Comparison of ENCODE assay signal across 1 cellular context in the genomic region with DNA sequence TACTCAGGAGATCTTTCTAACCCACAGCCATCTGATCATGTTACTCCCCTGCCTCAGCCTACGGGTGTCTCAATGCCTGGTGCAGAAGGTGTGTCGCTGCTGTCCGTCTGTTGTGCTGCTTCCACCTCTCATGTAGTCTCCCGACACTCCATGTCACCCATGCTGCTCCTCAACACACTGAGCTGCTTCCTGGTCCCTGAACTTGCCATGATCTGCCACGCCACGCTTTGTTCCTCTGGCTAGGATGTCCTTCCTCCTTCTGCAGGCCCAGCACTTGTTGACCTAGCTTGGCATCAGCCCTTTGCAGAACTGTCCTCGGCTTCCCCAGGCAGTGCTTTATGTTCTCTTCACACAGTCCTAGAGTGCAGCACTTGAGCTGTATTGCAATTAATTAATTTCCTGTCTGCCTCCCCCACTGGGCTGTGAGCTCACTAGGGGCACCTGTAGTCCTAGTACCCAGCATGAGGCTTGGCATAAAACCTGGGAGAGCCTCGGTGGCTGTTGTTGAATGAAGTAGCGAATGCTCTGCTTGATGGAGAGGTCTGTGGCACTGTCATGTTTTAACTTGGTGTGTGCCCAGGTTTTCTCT.
TF ChIP-seq lines count a peak whose summit lies in the region.

No MANE protein-coding gene starts in this region.

TF ChIP-seq in WTC11, 78 proteins besides CTCF, POLR2A, EP300 and RAD21 (continued from another document):
- TF ChIP-seq, protein P1, sequence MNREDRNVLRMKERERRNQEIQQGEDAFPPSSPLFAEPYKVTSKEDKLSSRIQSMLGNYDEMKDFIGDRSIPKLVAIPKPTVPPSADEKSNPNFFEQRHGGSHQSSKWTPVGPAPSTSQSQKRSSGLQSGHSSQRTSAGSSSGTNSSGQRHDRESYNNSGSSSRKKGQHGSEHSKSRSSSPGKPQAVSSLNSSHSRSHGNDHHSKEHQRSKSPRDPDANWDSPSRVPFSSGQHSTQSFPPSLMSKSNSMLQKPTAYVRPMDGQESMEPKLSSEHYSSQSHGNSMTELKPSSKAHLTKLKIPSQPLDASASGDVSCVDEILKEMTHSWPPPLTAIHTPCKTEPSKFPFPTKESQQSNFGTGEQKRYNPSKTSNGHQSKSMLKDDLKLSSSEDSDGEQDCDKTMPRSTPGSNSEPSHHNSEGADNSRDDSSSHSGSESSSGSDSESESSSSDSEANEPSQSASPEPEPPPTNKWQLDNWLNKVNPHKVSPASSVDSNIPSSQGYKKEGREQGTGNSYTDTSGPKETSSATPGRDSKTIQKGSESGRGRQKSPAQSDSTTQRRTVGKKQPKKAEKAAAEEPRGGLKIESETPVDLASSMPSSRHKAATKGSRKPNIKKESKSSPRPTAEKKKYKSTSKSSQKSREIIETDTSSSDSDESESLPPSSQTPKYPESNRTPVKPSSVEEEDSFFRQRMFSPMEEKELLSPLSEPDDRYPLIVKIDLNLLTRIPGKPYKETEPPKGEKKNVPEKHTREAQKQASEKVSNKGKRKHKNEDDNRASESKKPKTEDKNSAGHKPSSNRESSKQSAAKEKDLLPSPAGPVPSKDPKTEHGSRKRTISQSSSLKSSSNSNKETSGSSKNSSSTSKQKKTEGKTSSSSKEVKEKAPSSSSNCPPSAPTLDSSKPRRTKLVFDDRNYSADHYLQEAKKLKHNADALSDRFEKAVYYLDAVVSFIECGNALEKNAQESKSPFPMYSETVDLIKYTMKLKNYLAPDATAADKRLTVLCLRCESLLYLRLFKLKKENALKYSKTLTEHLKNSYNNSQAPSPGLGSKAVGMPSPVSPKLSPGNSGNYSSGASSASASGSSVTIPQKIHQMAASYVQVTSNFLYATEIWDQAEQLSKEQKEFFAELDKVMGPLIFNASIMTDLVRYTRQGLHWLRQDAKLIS (CRISPR knock-in tag; IDR thresholded peaks at IDR 0.05; ENCODE audit: borderline replicate concordance), result no peak
- no peak for TF ChIP-seq ZNF138 (CRISPR knock-in tag; conservative IDR thresholded peaks at IDR 0.05)
- TF ChIP-seq KAT7 (CRISPR knock-in tag; IDR thresholded peaks at IDR 0.05; ENCODE audit: borderline replicate concordance), result no peak
- no peak for TF ChIP-seq GABPB1 (CRISPR knock-in tag; IDR thresholded peaks at IDR 0.05)
- TF ChIP-seq, protein P2, sequence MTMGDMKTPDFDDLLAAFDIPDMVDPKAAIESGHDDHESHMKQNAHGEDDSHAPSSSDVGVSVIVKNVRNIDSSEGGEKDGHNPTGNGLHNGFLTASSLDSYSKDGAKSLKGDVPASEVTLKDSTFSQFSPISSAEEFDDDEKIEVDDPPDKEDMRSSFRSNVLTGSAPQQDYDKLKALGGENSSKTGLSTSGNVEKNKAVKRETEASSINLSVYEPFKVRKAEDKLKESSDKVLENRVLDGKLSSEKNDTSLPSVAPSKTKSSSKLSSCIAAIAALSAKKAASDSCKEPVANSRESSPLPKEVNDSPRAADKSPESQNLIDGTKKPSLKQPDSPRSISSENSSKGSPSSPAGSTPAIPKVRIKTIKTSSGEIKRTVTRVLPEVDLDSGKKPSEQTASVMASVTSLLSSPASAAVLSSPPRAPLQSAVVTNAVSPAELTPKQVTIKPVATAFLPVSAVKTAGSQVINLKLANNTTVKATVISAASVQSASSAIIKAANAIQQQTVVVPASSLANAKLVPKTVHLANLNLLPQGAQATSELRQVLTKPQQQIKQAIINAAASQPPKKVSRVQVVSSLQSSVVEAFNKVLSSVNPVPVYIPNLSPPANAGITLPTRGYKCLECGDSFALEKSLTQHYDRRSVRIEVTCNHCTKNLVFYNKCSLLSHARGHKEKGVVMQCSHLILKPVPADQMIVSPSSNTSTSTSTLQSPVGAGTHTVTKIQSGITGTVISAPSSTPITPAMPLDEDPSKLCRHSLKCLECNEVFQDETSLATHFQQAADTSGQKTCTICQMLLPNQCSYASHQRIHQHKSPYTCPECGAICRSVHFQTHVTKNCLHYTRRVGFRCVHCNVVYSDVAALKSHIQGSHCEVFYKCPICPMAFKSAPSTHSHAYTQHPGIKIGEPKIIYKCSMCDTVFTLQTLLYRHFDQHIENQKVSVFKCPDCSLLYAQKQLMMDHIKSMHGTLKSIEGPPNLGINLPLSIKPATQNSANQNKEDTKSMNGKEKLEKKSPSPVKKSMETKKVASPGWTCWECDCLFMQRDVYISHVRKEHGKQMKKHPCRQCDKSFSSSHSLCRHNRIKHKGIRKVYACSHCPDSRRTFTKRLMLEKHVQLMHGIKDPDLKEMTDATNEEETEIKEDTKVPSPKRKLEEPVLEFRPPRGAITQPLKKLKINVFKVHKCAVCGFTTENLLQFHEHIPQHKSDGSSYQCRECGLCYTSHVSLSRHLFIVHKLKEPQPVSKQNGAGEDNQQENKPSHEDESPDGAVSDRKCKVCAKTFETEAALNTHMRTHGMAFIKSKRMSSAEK (CRISPR knock-in tag; IDR thresholded peaks at IDR 0.05; ENCODE audit: borderline replicate concordance), result no peak
- no peak for TF ChIP-seq ATF1 (CRISPR knock-in tag; IDR thresholded peaks at IDR 0.05)
- no peak for TF ChIP-seq ZNF121 (CRISPR knock-in tag; IDR thresholded peaks at IDR 0.05)
- TF ChIP-seq TCF7 (CRISPR knock-in tag; IDR thresholded peaks at IDR 0.05; ENCODE audit: low read depth), result no peak
- TF ChIP-seq RELA (CRISPR knock-in tag; IDR thresholded peaks at IDR 0.05; ENCODE audit: borderline replicate concordance), result no peak
- TF ChIP-seq NR2C2 (CRISPR knock-in tag; IDR thresholded peaks at IDR 0.05), result no peak
- TF ChIP-seq ZNF416 (CRISPR knock-in tag; IDR thresholded peaks at IDR 0.05), result no peak
- TF ChIP-seq, protein P3, sequence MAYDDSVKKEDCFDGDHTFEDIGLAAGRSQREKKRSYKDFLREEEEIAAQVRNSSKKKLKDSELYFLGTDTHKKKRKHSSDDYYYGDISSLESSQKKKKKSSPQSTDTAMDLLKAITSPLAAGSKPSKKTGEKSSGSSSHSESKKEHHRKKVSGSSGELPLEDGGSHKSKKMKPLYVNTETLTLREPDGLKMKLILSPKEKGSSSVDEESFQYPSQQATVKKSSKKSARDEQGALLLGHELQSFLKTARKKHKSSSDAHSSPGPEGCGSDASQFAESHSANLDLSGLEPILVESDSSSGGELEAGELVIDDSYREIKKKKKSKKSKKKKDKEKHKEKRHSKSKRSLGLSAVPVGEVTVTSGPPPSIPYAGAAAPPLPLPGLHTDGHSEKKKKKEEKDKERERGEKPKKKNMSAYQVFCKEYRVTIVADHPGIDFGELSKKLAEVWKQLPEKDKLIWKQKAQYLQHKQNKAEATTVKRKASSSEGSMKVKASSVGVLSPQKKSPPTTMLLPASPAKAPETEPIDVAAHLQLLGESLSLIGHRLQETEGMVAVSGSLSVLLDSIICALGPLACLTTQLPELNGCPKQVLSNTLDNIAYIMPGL (CRISPR knock-in tag; IDR thresholded peaks at IDR 0.05), result no peak
- no peak for TF ChIP-seq ETV6 (CRISPR knock-in tag; IDR thresholded peaks at IDR 0.05)
- no peak for TF ChIP-seq TEAD1 (CRISPR knock-in tag; IDR thresholded peaks at IDR 0.05)
- TF ChIP-seq, protein P4, sequence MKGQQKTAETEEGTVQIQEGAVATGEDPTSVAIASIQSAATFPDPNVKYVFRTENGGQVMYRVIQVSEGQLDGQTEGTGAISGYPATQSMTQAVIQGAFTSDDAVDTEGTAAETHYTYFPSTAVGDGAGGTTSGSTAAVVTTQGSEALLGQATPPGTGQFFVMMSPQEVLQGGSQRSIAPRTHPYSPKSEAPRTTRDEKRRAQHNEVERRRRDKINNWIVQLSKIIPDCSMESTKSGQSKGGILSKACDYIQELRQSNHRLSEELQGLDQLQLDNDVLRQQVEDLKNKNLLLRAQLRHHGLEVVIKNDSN (CRISPR knock-in tag; IDR thresholded peaks at IDR 0.05), result no peak
- TF ChIP-seq, protein P5, sequence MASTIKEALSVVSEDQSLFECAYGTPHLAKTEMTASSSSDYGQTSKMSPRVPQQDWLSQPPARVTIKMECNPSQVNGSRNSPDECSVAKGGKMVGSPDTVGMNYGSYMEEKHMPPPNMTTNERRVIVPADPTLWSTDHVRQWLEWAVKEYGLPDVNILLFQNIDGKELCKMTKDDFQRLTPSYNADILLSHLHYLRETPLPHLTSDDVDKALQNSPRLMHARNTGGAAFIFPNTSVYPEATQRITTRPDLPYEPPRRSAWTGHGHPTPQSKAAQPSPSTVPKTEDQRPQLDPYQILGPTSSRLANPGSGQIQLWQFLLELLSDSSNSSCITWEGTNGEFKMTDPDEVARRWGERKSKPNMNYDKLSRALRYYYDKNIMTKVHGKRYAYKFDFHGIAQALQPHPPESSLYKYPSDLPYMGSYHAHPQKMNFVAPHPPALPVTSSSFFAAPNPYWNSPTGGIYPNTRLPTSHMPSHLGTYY (CRISPR knock-in tag; IDR thresholded peaks at IDR 0.05), result no peak
